1 cellular context compared by ENCODE assay signal in the genomic region with DNA sequence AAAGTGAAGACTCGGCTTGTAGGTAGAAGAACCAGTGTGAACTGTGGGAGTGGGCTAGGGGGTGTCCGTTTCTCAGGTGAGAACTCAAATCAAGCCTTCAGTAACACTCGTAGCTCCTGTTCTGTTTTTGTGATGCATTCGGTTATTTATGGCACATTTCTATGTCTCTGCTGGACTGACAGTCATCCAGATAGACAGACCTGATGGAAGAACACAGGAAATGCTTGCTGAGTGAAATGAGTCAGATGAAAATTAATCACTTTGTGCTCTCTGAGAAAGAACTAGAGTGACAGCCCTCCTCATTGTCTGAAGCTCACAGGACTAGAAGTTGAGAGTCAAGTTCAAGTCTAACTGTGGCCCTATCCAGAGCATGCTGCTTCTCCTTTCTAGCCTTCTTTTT.
TF ChIP-seq lines count a peak whose summit lies in the region.

No MANE protein-coding gene starts in this region.

TF ChIP-seq in GM12878, 131 proteins besides CTCF, POLR2A, EP300 and RAD21 (continued from another document and continues in another):
- TF ChIP-seq, protein P1, sequence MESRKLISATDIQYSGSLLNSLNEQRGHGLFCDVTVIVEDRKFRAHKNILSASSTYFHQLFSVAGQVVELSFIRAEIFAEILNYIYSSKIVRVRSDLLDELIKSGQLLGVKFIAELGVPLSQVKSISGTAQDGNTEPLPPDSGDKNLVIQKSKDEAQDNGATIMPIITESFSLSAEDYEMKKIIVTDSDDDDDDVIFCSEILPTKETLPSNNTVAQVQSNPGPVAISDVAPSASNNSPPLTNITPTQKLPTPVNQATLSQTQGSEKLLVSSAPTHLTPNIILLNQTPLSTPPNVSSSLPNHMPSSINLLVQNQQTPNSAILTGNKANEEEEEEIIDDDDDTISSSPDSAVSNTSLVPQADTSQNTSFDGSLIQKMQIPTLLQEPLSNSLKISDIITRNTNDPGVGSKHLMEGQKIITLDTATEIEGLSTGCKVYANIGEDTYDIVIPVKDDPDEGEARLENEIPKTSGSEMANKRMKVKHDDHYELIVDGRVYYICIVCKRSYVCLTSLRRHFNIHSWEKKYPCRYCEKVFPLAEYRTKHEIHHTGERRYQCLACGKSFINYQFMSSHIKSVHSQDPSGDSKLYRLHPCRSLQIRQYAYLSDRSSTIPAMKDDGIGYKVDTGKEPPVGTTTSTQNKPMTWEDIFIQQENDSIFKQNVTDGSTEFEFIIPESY (IDR thresholded peaks at IDR 0.05), result no peak
- no peak for TF ChIP-seq STAT3 (IDR thresholded peaks at IDR 0.05; ENCODE audit: low read depth, low read length)
- peak; percentile 55 for TF ChIP-seq RUNX3 (IDR thresholded peaks at IDR 0.05; ENCODE audit: low read length)
- no peak for TF ChIP-seq IKZF1 (conservative IDR thresholded peaks at IDR 0.05)
- no peak for TF ChIP-seq TAF1 (IDR thresholded peaks at IDR 0.05; ENCODE audit: borderline replicate concordance, low read depth, low read length)
- TF ChIP-seq, protein P2, sequence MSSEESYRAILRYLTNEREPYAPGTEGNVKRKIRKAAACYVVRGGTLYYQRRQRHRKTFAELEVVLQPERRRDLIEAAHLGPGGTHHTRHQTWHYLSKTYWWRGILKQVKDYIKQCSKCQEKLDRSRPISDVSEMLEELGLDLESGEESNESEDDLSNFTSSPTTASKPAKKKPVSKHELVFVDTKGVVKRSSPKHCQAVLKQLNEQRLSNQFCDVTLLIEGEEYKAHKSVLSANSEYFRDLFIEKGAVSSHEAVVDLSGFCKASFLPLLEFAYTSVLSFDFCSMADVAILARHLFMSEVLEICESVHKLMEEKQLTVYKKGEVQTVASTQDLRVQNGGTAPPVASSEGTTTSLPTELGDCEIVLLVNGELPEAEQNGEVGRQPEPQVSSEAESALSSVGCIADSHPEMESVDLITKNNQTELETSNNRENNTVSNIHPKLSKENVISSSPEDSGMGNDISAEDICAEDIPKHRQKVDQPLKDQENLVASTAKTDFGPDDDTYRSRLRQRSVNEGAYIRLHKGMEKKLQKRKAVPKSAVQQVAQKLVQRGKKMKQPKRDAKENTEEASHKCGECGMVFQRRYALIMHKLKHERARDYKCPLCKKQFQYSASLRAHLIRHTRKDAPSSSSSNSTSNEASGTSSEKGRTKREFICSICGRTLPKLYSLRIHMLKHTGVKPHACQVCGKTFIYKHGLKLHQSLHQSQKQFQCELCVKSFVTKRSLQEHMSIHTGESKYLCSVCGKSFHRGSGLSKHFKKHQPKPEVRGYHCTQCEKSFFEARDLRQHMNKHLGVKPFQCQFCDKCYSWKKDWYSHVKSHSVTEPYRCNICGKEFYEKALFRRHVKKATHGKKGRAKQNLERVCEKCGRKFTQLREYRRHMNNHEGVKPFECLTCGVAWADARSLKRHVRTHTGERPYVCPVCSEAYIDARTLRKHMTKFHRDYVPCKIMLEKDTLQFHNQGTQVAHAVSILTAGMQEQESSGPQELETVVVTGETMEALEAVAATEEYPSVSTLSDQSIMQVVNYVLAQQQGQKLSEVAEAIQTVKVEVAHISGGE (CRISPR knock-in tag; IDR thresholded peaks at IDR 0.05), result no peak
- TF ChIP-seq, protein P3, sequence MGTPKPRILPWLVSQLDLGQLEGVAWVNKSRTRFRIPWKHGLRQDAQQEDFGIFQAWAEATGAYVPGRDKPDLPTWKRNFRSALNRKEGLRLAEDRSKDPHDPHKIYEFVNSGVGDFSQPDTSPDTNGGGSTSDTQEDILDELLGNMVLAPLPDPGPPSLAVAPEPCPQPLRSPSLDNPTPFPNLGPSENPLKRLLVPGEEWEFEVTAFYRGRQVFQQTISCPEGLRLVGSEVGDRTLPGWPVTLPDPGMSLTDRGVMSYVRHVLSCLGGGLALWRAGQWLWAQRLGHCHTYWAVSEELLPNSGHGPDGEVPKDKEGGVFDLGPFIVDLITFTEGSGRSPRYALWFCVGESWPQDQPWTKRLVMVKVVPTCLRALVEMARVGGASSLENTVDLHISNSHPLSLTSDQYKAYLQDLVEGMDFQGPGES (IDR thresholded peaks at IDR 0.05), result no peak
- TF ChIP-seq PAX8 (IDR thresholded peaks at IDR 0.05), result no peak
- TF ChIP-seq, protein P4, sequence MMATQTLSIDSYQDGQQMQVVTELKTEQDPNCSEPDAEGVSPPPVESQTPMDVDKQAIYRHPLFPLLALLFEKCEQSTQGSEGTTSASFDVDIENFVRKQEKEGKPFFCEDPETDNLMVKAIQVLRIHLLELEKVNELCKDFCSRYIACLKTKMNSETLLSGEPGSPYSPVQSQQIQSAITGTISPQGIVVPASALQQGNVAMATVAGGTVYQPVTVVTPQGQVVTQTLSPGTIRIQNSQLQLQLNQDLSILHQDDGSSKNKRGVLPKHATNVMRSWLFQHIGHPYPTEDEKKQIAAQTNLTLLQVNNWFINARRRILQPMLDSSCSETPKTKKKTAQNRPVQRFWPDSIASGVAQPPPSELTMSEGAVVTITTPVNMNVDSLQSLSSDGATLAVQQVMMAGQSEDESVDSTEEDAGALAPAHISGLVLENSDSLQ (IDR thresholded peaks at IDR 0.05), result peak; percentile 91
- TF ChIP-seq, protein P5, sequence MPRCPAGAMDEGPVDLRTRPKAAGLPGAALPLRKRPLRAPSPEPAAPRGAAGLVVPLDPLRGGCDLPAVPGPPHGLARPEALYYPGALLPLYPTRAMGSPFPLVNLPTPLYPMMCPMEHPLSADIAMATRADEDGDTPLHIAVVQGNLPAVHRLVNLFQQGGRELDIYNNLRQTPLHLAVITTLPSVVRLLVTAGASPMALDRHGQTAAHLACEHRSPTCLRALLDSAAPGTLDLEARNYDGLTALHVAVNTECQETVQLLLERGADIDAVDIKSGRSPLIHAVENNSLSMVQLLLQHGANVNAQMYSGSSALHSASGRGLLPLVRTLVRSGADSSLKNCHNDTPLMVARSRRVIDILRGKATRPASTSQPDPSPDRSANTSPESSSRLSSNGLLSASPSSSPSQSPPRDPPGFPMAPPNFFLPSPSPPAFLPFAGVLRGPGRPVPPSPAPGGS (IDR thresholded peaks at IDR 0.05; ENCODE audit: borderline replicate concordance, insufficient read depth, low read depth, low read length, poor library complexity, severe bottlenecking), result no peak
- no peak for TF ChIP-seq SMAD1 (IDR thresholded peaks at IDR 0.05; ENCODE audit: low read depth, partially characterized antibody)
- TF ChIP-seq POLR2AphosphoS5 (IDR thresholded peaks at IDR 0.05; ENCODE audit: low read length), result no peak
- TF ChIP-seq ZSCAN29 (IDR thresholded peaks at IDR 0.05), result no peak
- no peak for TF ChIP-seq SREBF1 (IDR thresholded peaks at IDR 0.05; ENCODE audit: low read length)
- TF ChIP-seq TARDBP (IDR thresholded peaks at IDR 0.05; ENCODE audit: borderline replicate concordance), result no peak
- no peak for TF ChIP-seq FOXK2 (IDR thresholded peaks at IDR 0.05)
- TF ChIP-seq, protein P6, sequence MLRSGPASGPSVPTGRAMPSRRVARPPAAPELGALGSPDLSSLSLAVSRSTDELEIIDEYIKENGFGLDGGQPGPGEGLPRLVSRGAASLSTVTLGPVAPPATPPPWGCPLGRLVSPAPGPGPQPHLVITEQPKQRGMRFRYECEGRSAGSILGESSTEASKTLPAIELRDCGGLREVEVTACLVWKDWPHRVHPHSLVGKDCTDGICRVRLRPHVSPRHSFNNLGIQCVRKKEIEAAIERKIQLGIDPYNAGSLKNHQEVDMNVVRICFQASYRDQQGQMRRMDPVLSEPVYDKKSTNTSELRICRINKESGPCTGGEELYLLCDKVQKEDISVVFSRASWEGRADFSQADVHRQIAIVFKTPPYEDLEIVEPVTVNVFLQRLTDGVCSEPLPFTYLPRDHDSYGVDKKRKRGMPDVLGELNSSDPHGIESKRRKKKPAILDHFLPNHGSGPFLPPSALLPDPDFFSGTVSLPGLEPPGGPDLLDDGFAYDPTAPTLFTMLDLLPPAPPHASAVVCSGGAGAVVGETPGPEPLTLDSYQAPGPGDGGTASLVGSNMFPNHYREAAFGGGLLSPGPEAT (IDR thresholded peaks at IDR 0.05; ENCODE audit: low read depth), result no peak
- 0 out of 3 replicates have a peak, but pooled peaks have one; percentile 37 for TF ChIP-seq POU2F2 (IDR thresholded peaks at IDR 0.05; ENCODE audit: borderline replicate concordance, low read depth, low read length)
- TF ChIP-seq, protein P7, sequence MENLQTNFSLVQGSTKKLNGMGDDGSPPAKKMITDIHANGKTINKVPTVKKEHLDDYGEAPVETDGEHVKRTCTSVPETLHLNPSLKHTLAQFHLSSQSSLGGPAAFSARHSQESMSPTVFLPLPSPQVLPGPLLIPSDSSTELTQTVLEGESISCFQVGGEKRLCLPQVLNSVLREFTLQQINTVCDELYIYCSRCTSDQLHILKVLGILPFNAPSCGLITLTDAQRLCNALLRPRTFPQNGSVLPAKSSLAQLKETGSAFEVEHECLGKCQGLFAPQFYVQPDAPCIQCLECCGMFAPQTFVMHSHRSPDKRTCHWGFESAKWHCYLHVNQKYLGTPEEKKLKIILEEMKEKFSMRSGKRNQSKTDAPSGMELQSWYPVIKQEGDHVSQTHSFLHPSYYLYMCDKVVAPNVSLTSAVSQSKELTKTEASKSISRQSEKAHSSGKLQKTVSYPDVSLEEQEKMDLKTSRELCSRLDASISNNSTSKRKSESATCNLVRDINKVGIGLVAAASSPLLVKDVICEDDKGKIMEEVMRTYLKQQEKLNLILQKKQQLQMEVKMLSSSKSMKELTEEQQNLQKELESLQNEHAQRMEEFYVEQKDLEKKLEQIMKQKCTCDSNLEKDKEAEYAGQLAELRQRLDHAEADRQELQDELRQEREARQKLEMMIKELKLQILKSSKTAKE (IDR thresholded peaks at IDR 0.05; ENCODE audit: low read depth, poor library complexity, severe bottlenecking), result no peak
- TF ChIP-seq, protein P8, sequence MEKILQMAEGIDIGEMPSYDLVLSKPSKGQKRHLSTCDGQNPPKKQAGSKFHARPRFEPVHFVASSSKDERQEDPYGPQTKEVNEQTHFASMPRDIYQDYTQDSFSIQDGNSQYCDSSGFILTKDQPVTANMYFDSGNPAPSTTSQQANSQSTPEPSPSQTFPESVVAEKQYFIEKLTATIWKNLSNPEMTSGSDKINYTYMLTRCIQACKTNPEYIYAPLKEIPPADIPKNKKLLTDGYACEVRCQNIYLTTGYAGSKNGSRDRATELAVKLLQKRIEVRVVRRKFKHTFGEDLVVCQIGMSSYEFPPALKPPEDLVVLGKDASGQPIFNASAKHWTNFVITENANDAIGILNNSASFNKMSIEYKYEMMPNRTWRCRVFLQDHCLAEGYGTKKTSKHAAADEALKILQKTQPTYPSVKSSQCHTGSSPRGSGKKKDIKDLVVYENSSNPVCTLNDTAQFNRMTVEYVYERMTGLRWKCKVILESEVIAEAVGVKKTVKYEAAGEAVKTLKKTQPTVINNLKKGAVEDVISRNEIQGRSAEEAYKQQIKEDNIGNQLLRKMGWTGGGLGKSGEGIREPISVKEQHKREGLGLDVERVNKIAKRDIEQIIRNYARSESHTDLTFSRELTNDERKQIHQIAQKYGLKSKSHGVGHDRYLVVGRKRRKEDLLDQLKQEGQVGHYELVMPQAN (conservative IDR thresholded peaks at IDR 0.05), result no peak
- TF ChIP-seq CBFB (IDR thresholded peaks at IDR 0.05; ENCODE audit: low read depth), result no peak
- no peak for TF ChIP-seq DPF2 (IDR thresholded peaks at IDR 0.05)
- no peak for TF ChIP-seq ZNF274 (IDR thresholded peaks at IDR 0.05; ENCODE audit: insufficient read depth, insufficient read length)
- TF ChIP-seq CREM (IDR thresholded peaks at IDR 0.05; ENCODE audit: low read depth), result peak; percentile 42; the same call in 1 of the 2 replicates
- peak; percentile 76; the same call in 1 of the 2 replicates for TF ChIP-seq NFIC (IDR thresholded peaks at IDR 0.05; ENCODE audit: low read depth, low read length)
- TF ChIP-seq WRNIP1 (IDR thresholded peaks at IDR 0.05; ENCODE audit: borderline replicate concordance, low read depth, low read length), result no peak
- TF ChIP-seq, protein P9, sequence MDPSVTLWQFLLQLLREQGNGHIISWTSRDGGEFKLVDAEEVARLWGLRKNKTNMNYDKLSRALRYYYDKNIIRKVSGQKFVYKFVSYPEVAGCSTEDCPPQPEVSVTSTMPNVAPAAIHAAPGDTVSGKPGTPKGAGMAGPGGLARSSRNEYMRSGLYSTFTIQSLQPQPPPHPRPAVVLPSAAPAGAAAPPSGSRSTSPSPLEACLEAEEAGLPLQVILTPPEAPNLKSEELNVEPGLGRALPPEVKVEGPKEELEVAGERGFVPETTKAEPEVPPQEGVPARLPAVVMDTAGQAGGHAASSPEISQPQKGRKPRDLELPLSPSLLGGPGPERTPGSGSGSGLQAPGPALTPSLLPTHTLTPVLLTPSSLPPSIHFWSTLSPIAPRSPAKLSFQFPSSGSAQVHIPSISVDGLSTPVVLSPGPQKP (IDR thresholded peaks at IDR 0.05; ENCODE audit: low read depth, low read length), result no peak
- 0 out of 2 replicates have a peak, but pooled peaks have one; percentile 56 for TF ChIP-seq PAX5 (IDR thresholded peaks at IDR 0.05; ENCODE audit: borderline replicate concordance, low read depth, low read length)
- TF ChIP-seq SMARCA5 (IDR thresholded peaks at IDR 0.05), result no peak
- no peak for TF ChIP-seq CEBPB (IDR thresholded peaks at IDR 0.05; ENCODE audit: borderline replicate concordance in 1 of 2, low read depth in 2 of 2, low read length in 2 of 2)
- TF ChIP-seq, protein P10, sequence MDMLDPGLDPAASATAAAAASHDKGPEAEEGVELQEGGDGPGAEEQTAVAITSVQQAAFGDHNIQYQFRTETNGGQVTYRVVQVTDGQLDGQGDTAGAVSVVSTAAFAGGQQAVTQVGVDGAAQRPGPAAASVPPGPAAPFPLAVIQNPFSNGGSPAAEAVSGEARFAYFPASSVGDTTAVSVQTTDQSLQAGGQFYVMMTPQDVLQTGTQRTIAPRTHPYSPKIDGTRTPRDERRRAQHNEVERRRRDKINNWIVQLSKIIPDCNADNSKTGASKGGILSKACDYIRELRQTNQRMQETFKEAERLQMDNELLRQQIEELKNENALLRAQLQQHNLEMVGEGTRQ (IDR thresholded peaks at IDR 0.05; ENCODE audit: borderline replicate concordance, low read depth, low read length), result no peak
- no peak for TF ChIP-seq KAT2A (conservative IDR thresholded peaks at IDR 0.05; ENCODE audit: control insufficient read depth, low read depth, low read length)
- TF ChIP-seq CHD2 (IDR thresholded peaks at IDR 0.05; ENCODE audit: borderline replicate concordance, low read depth, low read length), result no peak
- no peak for TF ChIP-seq PML (IDR thresholded peaks at IDR 0.05; ENCODE audit: low read length)
- TF ChIP-seq BRCA1 (IDR thresholded peaks at IDR 0.05; ENCODE audit: low read depth, low read length), result no peak
- TF ChIP-seq ZNF384 (IDR thresholded peaks at IDR 0.05; ENCODE audit: borderline replicate concordance, low read depth, low read length), result no peak
- TF ChIP-seq SIN3A (IDR thresholded peaks at IDR 0.05; ENCODE audit: low read depth, low read length), result no peak
- peak; percentile 93 for TF ChIP-seq MEF2A (IDR thresholded peaks at IDR 0.05; ENCODE audit: insufficient read depth, low read depth, low read length)
- no peak for TF ChIP-seq MYB (IDR thresholded peaks at IDR 0.05; ENCODE audit: borderline replicate concordance, low read depth, low read length)
- no peak for TF ChIP-seq EZH2 (IDR thresholded peaks at IDR 0.05; ENCODE audit: borderline replicate concordance, control insufficient read depth, low read depth, low read length)
- peak; percentile 29; the same call in 1 of the 2 replicates for TF ChIP-seq BCL11A (IDR thresholded peaks at IDR 0.05; ENCODE audit: low read depth, low read length)
- TF ChIP-seq TCF3 (IDR thresholded peaks at IDR 0.05; ENCODE audit: borderline replicate concordance, insufficient read depth, low read depth, low read length), result peak; percentile 41; the same call in 1 of the 2 replicates
- no peak for TF ChIP-seq CHD1 (IDR thresholded peaks at IDR 0.05; ENCODE audit: low read depth, low read length)
- no peak for TF ChIP-seq NR2F1 (conservative IDR thresholded peaks at IDR 0.05)
- peak; percentile 88; the same call in 1 of the 2 replicates for TF ChIP-seq IRF4 (IDR thresholded peaks at IDR 0.05; ENCODE audit: low read depth, low read length)
- peak; percentile 50; the same call in 1 of the 2 replicates for TF ChIP-seq GABPA (IDR thresholded peaks at IDR 0.05; ENCODE audit: low read depth)
- TF ChIP-seq ZNF207 (IDR thresholded peaks at IDR 0.05; ENCODE audit: borderline replicate concordance), result no peak
- no peak for TF ChIP-seq KLF5 (IDR thresholded peaks at IDR 0.05; ENCODE audit: partially characterized antibody)
